ENCODE assay signal across 1 cellular context in genomic region chrX:49163555-49164419, GRCh38.
TF ChIP-seq lines count a peak whose summit lies in the region.

No MANE protein-coding gene starts in this region.

TF ChIP-seq in HepG2, 621 proteins besides CTCF, POLR2A, EP300 and RAD21 (continued from another document):
- TF ChIP-seq BATF2 (CRISPR knock-in tag; IDR thresholded peaks at IDR 0.05) (no peak), ZNF720 (CRISPR knock-in tag; IDR thresholded peaks at IDR 0.05) (no peak), ZBTB38 (CRISPR knock-in tag; IDR thresholded peaks at IDR 0.05) (peak; percentile 81), E2F2 (CRISPR knock-in tag; IDR thresholded peaks at IDR 0.05; ENCODE audit: borderline replicate concordance) (no peak), ZFP41 (CRISPR knock-in tag; IDR thresholded peaks at IDR 0.05; ENCODE audit: borderline replicate concordance) (no peak), ZHX1 (CRISPR knock-in tag; IDR thresholded peaks at IDR 0.05; ENCODE audit: low read depth) (no peak), ZNF569 (CRISPR knock-in tag; IDR thresholded peaks at IDR 0.05; ENCODE audit: borderline replicate concordance) (no peak)
